9 cellular contexts compared by ENCODE assay signal in genomic region chr7:2138146-2138765, GRCh38.
DNase-seq lines count a peak whose midpoint lies in the region; ATAC-seq and TF ChIP-seq lines count a peak whose summit lies in the region.
"Had no signal": no experiment of that assay in that cellular context is flagged by ENCODE, and none has a peak within 500 bp of the region (broad histone marks: within the 10 kb centered on the region; RNA-seq: fewer than 3 reads in every experiment).

No MANE protein-coding gene starts in this region.

- peak; percentile 46 for ATAC-seq in HG03139 (IDR thresholded peaks at IDR 0.05; ENCODE audit: unreplicated experiment)
- ATAC-seq in GM19397 (IDR thresholded peaks at IDR 0.05; ENCODE audit: unreplicated experiment): no peak
- ATAC-seq: K562 had no signal

- TF ChIP-seq CTCF in GM10248 (IDR thresholded peaks at IDR 0.05; ENCODE audit: control extremely low read depth, extremely low read depth, low read depth, missing control alignments): no peak

- POLR2A ChIA-PET in GM10248 (lab: Yijun Ruan, JAX): no interaction called here

- DNase-seq in GM10248 (ENCODE audit: extremely low spot score) (peak; percentile 86), ecto neural progenitor cell (ENCODE audit: low spot score) (no peak), NCI-H748 treated with DMSO at 0.1 percent for 48 hours (lab: John Stamatoyannopoulos, UW) (no peak), ureter (ENCODE audit: low spot score) (no peak)
- DNase-seq in activated effector memory CD4-positive, alpha-beta T cell treated with Interleukin-2 at 50 U/mL for 16 hours: peak; percentile 9
- DNase-seq in stimulated activated CD4-positive, alpha-beta T cell treated with anti-CD3 and anti-CD28 coated beads, Interleukin-15, amount 100 ng/mL, for 48 hours (ENCODE audit: low read depth in 2 of 2): peak; percentile 36 to 38

- CTCF ChIA-PET in GM10248 (lab: Yijun Ruan, JAX): no interaction called here

Comparison
In these comparisons a context has a peak if more than half of its experiments do, and no peak if none do; other contexts are left out.
1. DNase-seq: peak in GM10248 (single experiment), activated effector memory CD4-positive, alpha-beta T cell treated with Interleukin-2 at 50 U/mL for 16 hours (single experiment) and stimulated activated CD4-positive, alpha-beta T cell treated with anti-CD3 and anti-CD28 coated beads, Interleukin-15, amount 100 ng/mL, for 48 hours (2 of 2); none in ecto neural progenitor cell (single experiment), NCI-H748 treated with DMSO at 0.1 percent for 48 hours (single experiment) and ureter (single experiment).